In genomic region chr13:112447306-112447705, GRCh38 we compare ENCODE assay signal across 16 cellular contexts.
DNase-seq lines count a peak whose midpoint lies in the region; ATAC-seq and TF ChIP-seq lines count a peak whose summit lies in the region.
"Had no signal": no experiment of that assay in that cellular context is flagged by ENCODE, and none has a peak within 500 bp of the region (broad histone marks: within the 10 kb centered on the region; RNA-seq: fewer than 3 reads in every experiment).

No MANE protein-coding gene starts in this region.

- 84 to 100% methylated on average over 1 to 2 of the region's 2 CpGs for WGBS in endodermal cell (ENCODE audit: insufficient coverage in 1 of 2, insufficient read length in 1 of 2), 2 experiments
- 76 to 88% (median 79%) methylated on average over 2 of the region's 2 CpGs; no CpG with 5 or more reads in 1 of the 5 donors for WGBS in stomach, 5 donors

- H3K9me3 ChIP-seq in left ventricle myocardium inferior (replicated peaks) (no peaks in the 10 kb centered on the region), endodermal cell (ENCODE audit: control insufficient read depth, low read length) (no peaks in the 10 kb centered on the region), stomach (no peaks in the 10 kb centered on the region)
- H3K9me3 ChIP-seq: A549, BE2C had no signal

- H3K27ac Mint-ChIP-seq in endodermal cell, result no peak overlapping the region
- H3K27ac Mint-ChIP-seq: CD4-positive, alpha-beta memory T cell had no signal

- no peak overlapping the region for H3K4me3 ChIP-seq in left ventricle myocardium inferior
- H3K4me3 ChIP-seq in endodermal cell (ENCODE audit: low read length), result no peak overlapping the region
- H3K4me3 ChIP-seq in stomach, result no peak overlapping the region
- H3K4me3 ChIP-seq in brain microvascular endothelial cell (ENCODE audit: low read depth, low read length), result no peak overlapping the region
- H3K4me3 ChIP-seq: A549 had no signal

- no peak overlapping the region for H3K9ac ChIP-seq in endodermal cell (ENCODE audit: extremely low read depth, low read length, poor library complexity, severe bottlenecking)

- no peak for TF ChIP-seq EP300 in stomach (IDR thresholded peaks at IDR 0.05)

- intact Hi-C loops in cardiac septum (cut with DNase I) (loop anchor here (10.0 kb wide), 1 partner anchor 157 kb away; no protein-coding TSS in a partner anchor), left ventricle myocardium inferior (cut with micrococcal nuclease) (no loop called here), stomach (cut with DNase I; ENCODE audit: low total_unique reads) (no loop called here)

- no peaks in the 10 kb centered on the region for H3K4me1 Mint-ChIP-seq in endodermal cell

- no peak overlapping the region for H3K27ac ChIP-seq in left ventricle myocardium inferior (replicated peaks)
- no peak overlapping the region for H3K27ac ChIP-seq in endodermal cell (ENCODE audit: low read depth, low read length)
- H3K27ac ChIP-seq in stomach, result no peak overlapping the region
- no peak overlapping the region for H3K27ac ChIP-seq in brain microvascular endothelial cell
- H3K27ac ChIP-seq: A549, C4-2B had no signal

- H3K27me3 ChIP-seq in left ventricle myocardium inferior (ENCODE audit: low read depth) (peaks cover 86% of the 10 kb centered on the region), endodermal cell (ENCODE audit: control insufficient read depth, insufficient read depth, low read length, poor library complexity, severe bottlenecking) (peaks cover 17% of the 10 kb centered on the region), stomach (peaks cover 5 to 57% (median 28%) of the 10 kb centered on the region in 3 donors), brain microvascular endothelial cell (replicated peaks) (no peaks in the 10 kb centered on the region)

- TF ChIP-seq POLR2A in stomach (IDR thresholded peaks at IDR 0.05), result no peak

- H3K4me1 ChIP-seq in left ventricle myocardium inferior (peaks cover 5% of the 10 kb centered on the region), endodermal cell (ENCODE audit: control insufficient read depth, insufficient read depth, low read length) (no peaks in the 10 kb centered on the region), stomach (peaks cover 0 to 17% (median 9%) of the 10 kb centered on the region in 4 donors)
- H3K4me1 ChIP-seq: A549, BE2C had no signal

- peak; percentile 65 for DNase-seq in cardiac septum (ENCODE audit: low spot score)
- no peak for DNase-seq in left ventricle myocardium inferior
- DNase-seq in endodermal cell, result peak; percentile 30
- DNase-seq in mucosa of gallbladder (ENCODE audit: low spot score), result peak; percentile 6
- DNase-seq in stomach, result peak; percentile 10
- no peak for DNase-seq in NCI-H1092 treated with DMSO at 0.1 percent for 48 hours (lab: John Stamatoyannopoulos, UW)
- DNase-seq in brain microvascular endothelial cell, result no peak
- DNase-seq: BE2C; CD4-positive, alpha-beta memory T cell; DMS79; GOT3 had no signal

- TF ChIP-seq CTCF in left ventricle myocardium inferior (IDR thresholded peaks at IDR 0.05; ENCODE audit: borderline replicate concordance) (no peak), endodermal cell (conservative IDR thresholded peaks at IDR 0.05) (no peak), stomach (IDR thresholded peaks at IDR 0.05) (no peak), brain microvascular endothelial cell (IDR thresholded peaks at IDR 0.05; ENCODE audit: low read depth, low read length, missing control alignments) (no peak)

- H3K4me3 Mint-ChIP-seq in endodermal cell, result no peak overlapping the region
- H3K4me3 Mint-ChIP-seq: CD4-positive, alpha-beta memory T cell; H9 had no signal

- H3K27me3 Mint-ChIP-seq in endodermal cell (ENCODE audit: insufficient read depth), result peaks cover 23% of the 10 kb centered on the region

- no peak for ATAC-seq in HG03469 (IDR thresholded peaks at IDR 0.05; ENCODE audit: unreplicated experiment)
- ATAC-seq: A549, HepG2 had no signal

- in situ Hi-C loops in brain microvascular endothelial cell (cut with HindIII; ENCODE audit: low pct_ligation_motif_present, low sequenced_read_pairs), result no loop called here

- no peaks in the 10 kb centered on the region for H3K9me3 Mint-ChIP-seq in endodermal cell
- H3K9me3 Mint-ChIP-seq: CD4-positive, alpha-beta memory T cell; H9 had no signal

- H3K36me3 ChIP-seq in left ventricle myocardium inferior (no peaks in the 10 kb centered on the region), endodermal cell (ENCODE audit: control insufficient read depth, insufficient read depth, low read length) (no peaks in the 10 kb centered on the region), stomach (no peaks in the 10 kb centered on the region), brain microvascular endothelial cell (replicated peaks) (no peaks in the 10 kb centered on the region)
- H3K36me3 ChIP-seq: BE2C had no signal

- no peaks in the 10 kb centered on the region for H3K36me3 Mint-ChIP-seq in endodermal cell (ENCODE audit: low read depth)
- H3K36me3 Mint-ChIP-seq: CD4-positive, alpha-beta memory T cell had no signal

Comparison
In these comparisons a context has a peak if more than half of its experiments do, and no peak if none do; other contexts are left out.
1. DNase-seq: peak in cardiac septum (single experiment), endodermal cell (single experiment), mucosa of gallbladder (single experiment) and stomach (single experiment); none in left ventricle myocardium inferior (single experiment), NCI-H1092 treated with DMSO at 0.1 percent for 48 hours (single experiment) and brain microvascular endothelial cell (single experiment).